In genomic region chr13:102401755-102402154, GRCh38 we compare ENCODE assay signal across 9 cellular contexts. TPM values are rescaled to one million over a fixed set of nuclear protein-coding genes. Genes with fewer than 3 reads are reported as not detected.
DNase-seq lines count a peak whose midpoint lies in the region; ATAC-seq and TF ChIP-seq lines count a peak whose summit lies in the region.
"Had no signal": no experiment of that assay in that cellular context is flagged by ENCODE, and none has a peak within 500 bp of the region (broad histone marks: within the 10 kb centered on the region; RNA-seq: fewer than 3 reads in every experiment).

Gene FGF14, minus strand, starts transcription at chr13:102402048.

- H3K36me3 ChIP-seq in brain microvascular endothelial cell (replicated peaks): no peaks in the 10 kb centered on the region
- no peaks in the 10 kb centered on the region for H3K36me3 ChIP-seq in right lobe of liver
- no peaks in the 10 kb centered on the region for H3K36me3 ChIP-seq in stomach smooth muscle (ENCODE audit: control insufficient read depth in 2 of 2, insufficient read depth in 2 of 2, low read length in 2 of 2)

- H3K4me3 ChIP-seq in brain microvascular endothelial cell (ENCODE audit: low read depth, low read length): peak within 1 kb of the TSS; percentile 56
- peak within 1 kb of the TSS; percentile 38 to 67 (median 60) for H3K4me3 ChIP-seq in right lobe of liver
- H3K4me3 ChIP-seq in stomach smooth muscle (ENCODE audit: low read length in 2 of 2): peak within 1 kb of the TSS; percentile 83 to 88
- H3K4me3 ChIP-seq: K562 had no signal

- ATAC-seq in right lobe of liver (no peak), HG02610 (IDR thresholded peaks at IDR 0.05; ENCODE audit: unreplicated experiment) (no peak)

- WGBS in right lobe of liver (ENCODE audit: insufficient coverage, low coverage, low lambda C conversion rate, missing lambda C conversion rate): 5% methylated on average over 5 of the region's 5 CpGs

- TF ChIP-seq POLR2A in right lobe of liver (IDR thresholded peaks at IDR 0.05): no peak

- TF ChIP-seq CTCF in brain microvascular endothelial cell (IDR thresholded peaks at IDR 0.05; ENCODE audit: low read depth, low read length, missing control alignments): no peak
- no peak for TF ChIP-seq CTCF in right lobe of liver (IDR thresholded peaks at IDR 0.05)

- intact Hi-C loops in right lobe of liver (cut with DNase I): no loop called here

- DNase-seq in NCI-H748 (lab: John Stamatoyannopoulos, UW; ENCODE audit: unreplicated experiment) (peak; percentile 57), brain microvascular endothelial cell (no peak), right lobe of liver (no peak), NCI-H2196 (lab: John Stamatoyannopoulos, UW; ENCODE audit: unreplicated experiment) (no peak), HK-2 (ENCODE audit: unreplicated experiment) (no peak)

- H3K27ac ChIP-seq in brain microvascular endothelial cell: no peak within 1 kb of the TSS
- H3K27ac ChIP-seq in right lobe of liver: no peak within 1 kb of the TSS
- peak within 1 kb of the TSS; percentile 3 for H3K27ac ChIP-seq in stomach smooth muscle (ENCODE audit: low read length)

- H3K27me3 ChIP-seq in brain microvascular endothelial cell (replicated peaks) (peaks cover 9% of the 10 kb centered on the region), right lobe of liver (no peaks in the 10 kb centered on the region), stomach smooth muscle (ENCODE audit: control insufficient read depth in 1 of 2, insufficient read depth in 2 of 2, low read length in 2 of 2) (peaks cover 0 to 2% of the 10 kb centered on the region in 2 donors)

- no peaks in the 10 kb centered on the region for H3K9me3 ChIP-seq in right lobe of liver
- no peaks in the 10 kb centered on the region for H3K9me3 ChIP-seq in stomach smooth muscle (ENCODE audit: control insufficient read depth in 2 of 2, low read length in 2 of 2)

- H3K4me1 ChIP-seq in right lobe of liver (peaks cover 0 to 10% (median 0%) of the 10 kb centered on the region in 4 donors), stomach smooth muscle (ENCODE audit: control insufficient read depth, insufficient read depth, low read length) (no peaks in the 10 kb centered on the region)

- H3K9ac ChIP-seq in stomach smooth muscle (ENCODE audit: low read length in 2 of 2): peak within 1 kb of the TSS; percentile 54 to 71

- in situ Hi-C loops in brain microvascular endothelial cell (cut with HindIII; ENCODE audit: low pct_ligation_motif_present, low sequenced_read_pairs): no loop called here

RNA-seq across cellular contexts. Expression of gene FGF14, which starts in this region (rescaled TPM):
- total RNA-seq in right lobe of liver: 1 to 10 TPM in 4 of 6 experiments, under 1 TPM in 2; 0.42 to 6.3 (median 1.2) TPM
- total RNA-seq: K562; T-helper 1 cell treated with Interleukin-12 subunit alpha and Interleukin-12 subunit beta and Interleukin-4 antibody, amounts not matched to agents 30 ng/mL and 1 ng/mL, for 36 hours had no signal
